Comparison of ENCODE assay signal across 8 cellular contexts in the genomic region with DNA sequence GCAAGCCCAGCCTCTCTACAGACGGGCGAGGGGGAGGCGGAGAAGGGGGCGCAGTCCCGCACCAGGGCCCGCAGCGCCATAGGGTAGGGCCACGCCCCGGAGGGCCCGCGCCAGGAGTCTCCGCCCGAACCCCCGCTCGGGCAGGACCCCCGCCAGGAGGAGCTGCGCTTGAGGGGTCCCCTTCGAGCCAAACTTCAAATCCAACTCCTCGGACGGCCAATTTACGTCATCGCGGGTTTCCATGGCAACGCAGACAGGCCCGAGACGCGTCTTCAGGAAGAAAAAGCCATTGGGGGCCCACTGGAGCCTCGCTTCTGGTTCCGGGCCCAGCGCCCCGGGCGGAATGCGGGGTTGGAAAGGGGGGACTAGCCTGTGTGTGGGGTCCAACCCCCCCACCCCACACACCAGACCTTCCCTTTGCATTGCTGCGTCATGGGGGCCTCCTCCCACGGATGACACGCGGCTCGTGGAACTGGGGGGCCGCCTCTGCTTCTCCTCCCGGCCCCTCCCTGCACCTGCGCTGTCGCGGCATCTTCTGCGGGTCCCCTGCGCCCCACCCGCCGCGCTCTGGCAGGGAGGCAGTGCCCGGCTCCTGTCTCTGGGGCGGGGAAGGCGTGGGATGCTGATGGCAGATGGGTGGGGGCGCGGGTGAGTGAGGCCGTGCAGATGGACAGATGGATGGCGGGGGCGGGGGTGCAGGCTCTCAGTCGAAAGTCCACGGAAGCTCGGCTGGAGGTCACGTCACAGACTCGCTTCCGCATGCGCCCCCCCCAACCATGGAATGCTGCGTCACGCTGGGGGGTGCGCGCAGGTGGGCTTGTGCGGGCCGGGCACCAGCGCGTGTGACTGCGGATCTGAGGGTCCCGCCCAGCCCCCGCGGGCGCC. TPM values are rescaled to one million over a fixed set of nuclear protein-coding genes. Genes with fewer than 3 reads are reported as not detected.
DNase-seq lines count a peak whose midpoint lies in the region; ATAC-seq and TF ChIP-seq lines count a peak whose summit lies in the region.

No MANE protein-coding gene starts in this region.

- peaks cover 7% of the 10 kb centered on the region for H3K4me1 Mint-ChIP-seq in CD14-positive monocyte

- H3K4me3 ChIP-seq in fibroblast of the aortic adventitia (ENCODE audit: low read depth, low read length) (peak overlapping the region; percentile 46), neuronal stem cell (ENCODE audit: low read length in 2 of 2) (peak overlapping the region; percentile 30 to 65)

- H3K79me1 ChIP-seq in neuronal stem cell (ENCODE audit: low read depth, low read length), result peaks cover 6% of the 10 kb centered on the region

- peak overlapping the region; percentile 94 for H3K18ac ChIP-seq in neuronal stem cell (ENCODE audit: low read length)

- H3K36me3 Mint-ChIP-seq in CD14-positive monocyte, result no peaks in the 10 kb centered on the region

- intact Hi-C loops in CD14-positive monocyte (cut with micrococcal nuclease), result no loop called here

- DNase-seq in CD14-positive monocyte (ENCODE audit: low spot score) (peak; percentile 74), NCI-H748 (lab: John Stamatoyannopoulos, UW; ENCODE audit: unreplicated experiment) (peak; percentile 38), activated gamma-delta T cell (lab: John Stamatoyannopoulos, UW) (peak; percentile 51), fibroblast of the aortic adventitia (ENCODE audit: low read depth) (peak; percentile 60), neuronal stem cell (ENCODE audit: low spot score) (peak; percentile 70), stromal cell of bone marrow (ENCODE audit: low read depth) (peak; percentile 26), NCI-H1092 (lab: John Stamatoyannopoulos, UW) (no peak)

- no peak for ATAC-seq in GM19452 (IDR thresholded peaks at IDR 0.05; ENCODE audit: unreplicated experiment)

- H3K14ac ChIP-seq in neuronal stem cell (ENCODE audit: low read length), result peak overlapping the region; percentile 5

- WGBS in neuronal stem cell (ENCODE audit: extremely low coverage in 2 of 2, insufficient read length in 2 of 2, insufficient replicate concordance in 1 of 2), 2 donors, result no CpG with 5 or more reads among the region's 76 CpGs

- no peak overlapping the region for H4K8ac ChIP-seq in neuronal stem cell (ENCODE audit: low read depth, low read length)

- peak overlapping the region; percentile 70 for H2BK5ac ChIP-seq in neuronal stem cell (ENCODE audit: low read length)

- H3K4me2 ChIP-seq in neuronal stem cell (ENCODE audit: insufficient read depth, low read length, poor library complexity, severe bottlenecking), result peak overlapping the region; percentile 73

- peak overlapping the region; percentile 97 for H2BK12ac ChIP-seq in neuronal stem cell (ENCODE audit: low read length)

- no peak overlapping the region for H2BK120ac ChIP-seq in neuronal stem cell (ENCODE audit: low read depth, low read length)

- no peaks in the 10 kb centered on the region for H3K36me3 ChIP-seq in neuronal stem cell (replicated peaks in 1 of 2; ENCODE audit: control insufficient read depth in 2 of 2, insufficient read depth in 2 of 2, low read length in 2 of 2)

- peaks cover 0 to 18% (median 7%) of the 10 kb centered on the region in 7 donors for H3K9me3 Mint-ChIP-seq in CD14-positive monocyte

- H2BK15ac ChIP-seq in neuronal stem cell (ENCODE audit: low read length), result peak overlapping the region; percentile 96

- no peak overlapping the region for H3K27ac ChIP-seq in neuronal stem cell (replicated peaks; ENCODE audit: low read length)

- peaks cover 32 to 48% (median 43%) of the 10 kb centered on the region in 3 donors for H3K27me3 Mint-ChIP-seq in CD14-positive monocyte (ENCODE audit: low read depth in 3 of 3)

- H3K4ac ChIP-seq in neuronal stem cell (ENCODE audit: low read length), result no peak overlapping the region

- peak overlapping the region; percentile 80 for H3K23ac ChIP-seq in neuronal stem cell (ENCODE audit: low read depth, low read length, poor library complexity)

- H3K4me1 ChIP-seq in neuronal stem cell (ENCODE audit: control insufficient read depth in 2 of 2, insufficient read depth in 1 of 2, low read depth in 1 of 2, low read length in 2 of 2), result peaks cover 6 to 7% of the 10 kb centered on the region in 2 donors

- H2AK5ac ChIP-seq in neuronal stem cell (ENCODE audit: low read depth, low read length), result peak overlapping the region; percentile 81

- peaks cover 16 to 59% (median 59%) of the 10 kb centered on the region in 3 experiments for H3K27me3 ChIP-seq in neuronal stem cell (ENCODE audit: control insufficient read depth in 3 of 3, insufficient read depth in 3 of 3, low read depth in 1 of 3, low read length in 3 of 3)

- TF ChIP-seq CTCF in CD14-positive monocyte (IDR thresholded peaks at IDR 0.05) (no peak), fibroblast of the aortic adventitia (IDR thresholded peaks at IDR 0.05; ENCODE audit: insufficient read depth, low read length) (no peak)

- peak overlapping the region; percentile 9 to 70 for H3K4me3 Mint-ChIP-seq in CD14-positive monocyte

- peak overlapping the region; percentile 90 for H2AFZ ChIP-seq in neuronal stem cell (ENCODE audit: low read length)

- no peak overlapping the region for H4K91ac ChIP-seq in neuronal stem cell (ENCODE audit: low read depth, low read length, poor library complexity)

- peak overlapping the region; percentile 75 for H3K9ac ChIP-seq in neuronal stem cell (ENCODE audit: low read depth, low read length, poor library complexity)

- no peak overlapping the region for H3K27ac Mint-ChIP-seq in CD14-positive monocyte

- peaks cover 23 to 25% of the 10 kb centered on the region in 2 donors for H3K9me3 ChIP-seq in neuronal stem cell (replicated peaks in 1 of 2; ENCODE audit: control insufficient read depth in 2 of 2, insufficient read depth in 1 of 2, low read depth in 1 of 2, low read length in 2 of 2)

RNA-seq across cellular contexts. Expression of a gene that starts 1.2 kb away (rescaled TPM):
- not detected for polyA plus RNA-seq in CD14-positive monocyte
- not detected in 2 replicates for total RNA-seq in fibroblast of the aortic adventitia (ENCODE audit: low replicate concordance)
- polyA plus RNA-seq in neuronal stem cell (2013, experiment 1 of 2), result 9.4 TPM
- polyA plus RNA-seq in neuronal stem cell (2013, experiment 2 of 2), result 11.0 TPM

RNA-seq across cellular contexts. Expression of a gene that starts 11.7 kb away (rescaled TPM):
- not detected for polyA plus RNA-seq in CD14-positive monocyte
- not detected in 2 replicates for total RNA-seq in fibroblast of the aortic adventitia (ENCODE audit: low replicate concordance)
- 0.52 TPM for polyA plus RNA-seq in neuronal stem cell (2013, experiment 1 of 2)
- polyA plus RNA-seq in neuronal stem cell (2013, experiment 2 of 2), result 0.43 TPM

RNA-seq across cellular contexts. Expression of a gene that starts 22.3 kb away (rescaled TPM):
- 10 to 100 TPM; 39.0 to 56.8 TPM for polyA plus RNA-seq in CD14-positive monocyte
- total RNA-seq in fibroblast of the aortic adventitia (ENCODE audit: low replicate concordance), result 4.0 and 16.9 TPM in 2 replicates
- 16.2 TPM for polyA plus RNA-seq in neuronal stem cell (2013, experiment 1 of 2)
- polyA plus RNA-seq in neuronal stem cell (2013, experiment 2 of 2), result 16.5 TPM

RNA-seq across cellular contexts. Expression of a gene that starts 26.8 kb away (rescaled TPM):
- polyA plus RNA-seq in CD14-positive monocyte, result 100 to 1,000 TPM in 1 of 2 donors, 10 to 100 TPM in 1; 84.7 to 118 TPM
- 1.7 and 22.1 TPM in 2 replicates for total RNA-seq in fibroblast of the aortic adventitia (ENCODE audit: low replicate concordance)
- polyA plus RNA-seq in neuronal stem cell (2013, experiment 1 of 2), result 40.1 TPM
- 35.5 TPM for polyA plus RNA-seq in neuronal stem cell (2013, experiment 2 of 2)

RNA-seq across cellular contexts. Expression of a gene that starts 26.8 kb away (rescaled TPM):
- polyA plus RNA-seq in CD14-positive monocyte, result 10 to 100 TPM; 25.9 to 39.3 TPM
- 33.0 and 72.8 TPM in 2 replicates for total RNA-seq in fibroblast of the aortic adventitia (ENCODE audit: low replicate concordance)
- 33.5 TPM for polyA plus RNA-seq in neuronal stem cell (2013, experiment 1 of 2)
- polyA plus RNA-seq in neuronal stem cell (2013, experiment 2 of 2), result 35.6 TPM
